In genomic region chr4:95255396-95256107, GRCh38 we compare ENCODE assay signal across 11 cellular contexts.
DNase-seq lines count a peak whose midpoint lies in the region; TF ChIP-seq lines count a peak whose summit lies in the region.
"Had no signal": no experiment of that assay in that cellular context is flagged by ENCODE, and none has a peak within 500 bp of the region (broad histone marks: within the 10 kb centered on the region; RNA-seq: fewer than 3 reads in every experiment).

No MANE protein-coding gene starts in this region.

- no peaks in the 10 kb centered on the region for H3K27me3 ChIP-seq in hepatocyte
- H3K27me3 ChIP-seq: pancreas had no signal

- no peak overlapping the region for H3K4me2 ChIP-seq in hepatocyte

- peak; percentile 17 for DNase-seq in OCI-M1 (lab: John Stamatoyannopoulos, UW)
- DNase-seq in choroid plexus epithelial cell (ENCODE audit: low read depth) = peak; percentile 85
- DNase-seq in hepatocyte (ENCODE audit: low spot score) = peak; percentile 17
- DNase-seq in substantia nigra (lab: John Stamatoyannopoulos, UW) = peak in 3 of 49 donors; percentile 7 to 37 (median 16)
- DNase-seq in HuH-7.5 (ENCODE audit: low spot score) = no peak
- DNase-seq in stimulated activated naive CD4-positive, alpha-beta T cell treated with Interleukin-2 at 50 U/mL for 16 hours (lab: John Stamatoyannopoulos, UW) = no peak
- no peak for DNase-seq in NCI-H2029 (lab: John Stamatoyannopoulos, UW)
- DNase-seq: MM.1S; pancreas; stimulated activated CD4-positive, alpha-beta T cell treated with anti-CD3 and anti-CD28 coated beads, Interleukin-4, amount 100 ng/mL, for 4 hours; T-helper 2 cell had no signal

- no peaks in the 10 kb centered on the region for H4K20me1 ChIP-seq in hepatocyte (ENCODE audit: insufficient read depth, poor library complexity, severe bottlenecking)

- H3K36me3 ChIP-seq in hepatocyte (replicated peaks; ENCODE audit: insufficient read depth, low read depth) = no peaks in the 10 kb centered on the region
- H3K36me3 ChIP-seq: pancreas had no signal

- H3K79me2 ChIP-seq in hepatocyte = no peaks in the 10 kb centered on the region

- H3K4me3 ChIP-seq in choroid plexus epithelial cell (ENCODE audit: low read depth, low read length) (peak overlapping the region; percentile 31), hepatocyte (no peak overlapping the region)
- H3K4me3 ChIP-seq: pancreas had no signal

- H2AFZ ChIP-seq in hepatocyte = no peak overlapping the region

- H3K27ac ChIP-seq in hepatocyte (no peak overlapping the region), substantia nigra (ENCODE audit: low read depth, low read length, poor library complexity, severe bottlenecking) (peak overlapping the region; percentile 69)
- H3K27ac ChIP-seq: pancreas had no signal

- WGBS in hepatocyte (ENCODE audit: low lambda C conversion rate, missing lambda C conversion rate) = 74% methylated on average over 8 of the region's 8 CpGs

- no peak for TF ChIP-seq CTCF in choroid plexus epithelial cell (conservative IDR thresholded peaks at IDR 0.05; ENCODE audit: low read depth, low read length)
- TF ChIP-seq CTCF in hepatocyte (IDR thresholded peaks at IDR 0.05; ENCODE audit: poor library complexity) = no peak

- H3K9me3 ChIP-seq in hepatocyte (ENCODE audit: low read depth) = no peaks in the 10 kb centered on the region
- H3K9me3 ChIP-seq: pancreas had no signal

- peaks cover 9% of the 10 kb centered on the region for H3K4me1 ChIP-seq in hepatocyte (ENCODE audit: insufficient read depth)
- H3K4me1 ChIP-seq: pancreas had no signal

- no peaks in the 10 kb centered on the region for H3K9me2 ChIP-seq in hepatocyte (replicated peaks; ENCODE audit: insufficient read depth)

Comparison
In these comparisons a context has a peak if more than half of its experiments do, and no peak if none do; other contexts are left out.
1. DNase-seq: peak in OCI-M1 (single experiment), choroid plexus epithelial cell (single experiment) and hepatocyte (single experiment); none in HuH-7.5 (single experiment), stimulated activated naive CD4-positive, alpha-beta T cell treated with Interleukin-2 at 50 U/mL for 16 hours (single experiment) and NCI-H2029 (single experiment).